8 cellular contexts compared by ENCODE assay signal in genomic region chr6:128519132-128519930, GRCh38. TPM values are rescaled to one million over a fixed set of nuclear protein-coding genes. Genes with fewer than 3 reads are reported as not detected.
DNase-seq lines count a peak whose midpoint lies in the region; ATAC-seq, FAIRE-seq and TF ChIP-seq lines count a peak whose summit lies in the region.

No MANE protein-coding gene starts in this region.

- H3K27me3 ChIP-seq in PC-3 (ENCODE audit: low read length) = no peaks in the 10 kb centered on the region
- H3K27me3 ChIP-seq in cardiac muscle cell = no peaks in the 10 kb centered on the region
- no peaks in the 10 kb centered on the region for H3K27me3 ChIP-seq in pancreas

- peaks cover 60% of the 10 kb centered on the region for H3K79me2 ChIP-seq in PC-3 (ENCODE audit: low read length)

- no peaks in the 10 kb centered on the region for H3F3A ChIP-seq in PC-3 (ENCODE audit: low read length, unreplicated experiment)

- POLR2A ChIA-PET in PC-3 (lab: Charles Lee; ENCODE audit: unreplicated experiment) = interaction anchor here (0.6 to 0.8 kb wide), 2 partner anchors 20 to 179 kb away, joined by 3 to 5 read pairs; no protein-coding TSS in a partner anchor

- H3K4me3 ChIP-seq in PC-3 (ENCODE audit: low read length) (peak overlapping the region; percentile 94), cardiac muscle cell (peak overlapping the region; percentile 78), pancreas (peak overlapping the region; percentile 62 to 93 (median 82))

- TF ChIP-seq CTCF in PC-3 (conservative IDR thresholded peaks at IDR 0.05; ENCODE audit: low read depth, low read length) (peak; percentile 38; the same call in 1 of the 2 replicates), cardiac muscle cell (IDR thresholded peaks at IDR 0.05; ENCODE audit: low read depth, low read length) (peak; percentile 9), pancreas (IDR thresholded peaks at IDR 0.05) (no peak)

- H3K27ac ChIP-seq in PC-3 (ENCODE audit: low read length) (peak overlapping the region; percentile 96), cardiac muscle cell (peak overlapping the region; percentile 99), pancreas (peak overlapping the region; percentile 98 to 99 (median 99))

- H3K4me2 ChIP-seq in PC-3 (ENCODE audit: low read length) = peak overlapping the region; percentile 89

- no peak for FAIRE-seq in pancreas (lab: Jason Lieb, UNC)

- H3K36me3 ChIP-seq in PC-3 (ENCODE audit: low read depth, low read length) (no peaks in the 10 kb centered on the region), cardiac muscle cell (no peaks in the 10 kb centered on the region), pancreas (no peaks in the 10 kb centered on the region)

- intact Hi-C loops in PC-3 (cut with micrococcal nuclease) (loop anchor here (2.0 to 5.0 kb wide), 4 partner anchors 87 to 662 kb away; no protein-coding TSS in a partner anchor), pancreas (cut with DNase I) (no loop called here)

- peak overlapping the region; percentile 94 for H3K27ac Mint-ChIP-seq in activated naive CD8-positive, alpha-beta T cell

- H3K36me3 Mint-ChIP-seq in activated naive CD8-positive, alpha-beta T cell = no peaks in the 10 kb centered on the region

- no TSS peak for BruUV-seq in PC-3 (replicated peaks; lab: Mats Ljungman, UMichigan)

- peak overlapping the region; percentile 99 for H3K9ac ChIP-seq in PC-3 (ENCODE audit: low read length)

- H3K9me2 ChIP-seq in PC-3 (replicated peaks; ENCODE audit: low read length) = no peaks in the 10 kb centered on the region

- peak overlapping the region; percentile 22; the same call in 1 of the 2 replicates for H2AFZ ChIP-seq in PC-3 (ENCODE audit: low read length)

- ATAC-seq in HG02852 (IDR thresholded peaks at IDR 0.05; ENCODE audit: unreplicated experiment) (peak; percentile 7), PC-3 (peak; percentile 12), pancreas (peak; percentile 47 to 68 (median 57))

- no peaks in the 10 kb centered on the region for H3K9me3 ChIP-seq in PC-3 (ENCODE audit: low read length)
- H3K9me3 ChIP-seq in cardiac muscle cell (ENCODE audit: low read depth) = no peaks in the 10 kb centered on the region
- H3K9me3 ChIP-seq in pancreas = no peaks in the 10 kb centered on the region

- H3K4me1 Mint-ChIP-seq in activated naive CD8-positive, alpha-beta T cell (ENCODE audit: low read depth) = peaks cover 26% of the 10 kb centered on the region

- H3K4me1 ChIP-seq in PC-3 (ENCODE audit: insufficient read depth, low read length) (peaks cover 50% of the 10 kb centered on the region), cardiac muscle cell (ENCODE audit: low read depth) (peaks cover 36% of the 10 kb centered on the region), pancreas (peaks cover 16 to 29% (median 22%) of the 10 kb centered on the region in 3 donors)

- DNase-seq in DMS 273 (lab: John Stamatoyannopoulos, UW; ENCODE audit: unreplicated experiment) (peak; percentile 90), PC-3 (peak; percentile 57), cardiac muscle cell (ENCODE audit: low read depth in 1 of 2, low spot score in 1 of 2) (peak; percentile 52 to 70), pancreas (peak; percentile 55 to 82 (median 67)), inferior parietal cortex (ENCODE audit: extremely low spot score) (no peak), NOMO-1 treated with DMSO at 0.1 percent for 48 hours (lab: John Stamatoyannopoulos, UW; ENCODE audit: unreplicated experiment) (no peak)

- H3K4me3 Mint-ChIP-seq in activated naive CD8-positive, alpha-beta T cell = peak overlapping the region; percentile 97

- WGBS in pancreas, 2 donors = 0 to 1% methylated on average over 46 of the region's 46 CpGs

- CTCF ChIA-PET in PC-3 (lab: Charles Lee) = no interaction called here

- H4K20me1 ChIP-seq in PC-3 (ENCODE audit: low read length) = peaks cover 30% of the 10 kb centered on the region

- H3K9me3 Mint-ChIP-seq in activated naive CD8-positive, alpha-beta T cell (ENCODE audit: low read depth) = no peaks in the 10 kb centered on the region

- H3K27me3 Mint-ChIP-seq in activated naive CD8-positive, alpha-beta T cell = peaks cover 21% of the 10 kb centered on the region

RNA-seq across cellular contexts. Expression of gene PTPRK, which starts 1.1 kb away (rescaled TPM):
- total RNA-seq in PC-3 (2014; rRNA removed) (53.8 and 64.7 TPM in 2 replicates), cardiac muscle cell (45.9 and 73.1 TPM in 2 replicates), pancreas (10 to 100 TPM; 50.2 to 72.7 (median 52.6) TPM)
- polyA plus RNA-seq in cardiac muscle cell (48.3 and 68.6 TPM in 2 replicates), pancreas (10 to 100 TPM; 10.5 to 16.2 TPM)

Comparison
In these comparisons a context has a peak if more than half of its experiments do, and no peak if none do; other contexts are left out.
1. DNase-seq: peak in DMS 273 (single experiment), PC-3 (single experiment), cardiac muscle cell (2 of 2) and pancreas (6 of 6); none in inferior parietal cortex (single experiment) and NOMO-1 treated with DMSO at 0.1 percent for 48 hours (single experiment).
2. ATAC-seq: peak in every context shown above with its lines; median percentile 57 in pancreas; 12 in PC-3; 7 in HG02852.
3. CTCF ChIP-seq: peak in PC-3 (single experiment) and cardiac muscle cell (single experiment); none in pancreas (0 of 4).
4. Peak in every context shown above with its lines, with median percentiles within 50 percentile points of each other: H3K27ac ChIP-seq and H3K4me3 ChIP-seq.